In the genomic region with DNA sequence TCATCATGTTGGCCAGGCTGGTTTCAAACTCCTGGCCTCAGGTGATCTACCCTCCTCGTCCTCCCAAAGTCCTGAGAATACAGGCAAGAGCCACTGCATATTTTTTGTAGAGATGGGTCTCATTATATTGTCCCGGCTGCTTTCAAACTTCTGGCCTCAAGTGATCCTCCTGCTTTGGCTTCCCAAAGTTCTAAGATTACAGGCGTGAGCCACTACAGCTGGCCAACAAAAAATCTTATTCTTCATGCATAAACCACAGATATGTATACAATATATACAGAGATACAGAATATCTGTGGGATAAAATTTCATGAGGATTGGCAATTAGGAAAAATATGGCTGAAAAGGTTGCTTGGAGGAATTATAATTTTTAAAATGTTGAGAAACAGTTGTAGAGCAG, we compare ENCODE assay signal across 28 cellular contexts. TPM values are rescaled to one million over a fixed set of nuclear protein-coding genes. Genes with fewer than 3 reads are reported as not detected.
A peak's percentile ranks its signal among the peaks of the same experiment; 100 is the strongest.
DNase-seq lines count a peak whose midpoint lies in the region; ATAC-seq, FAIRE-seq and TF ChIP-seq lines count a peak whose summit lies in the region.
"Had no signal": no experiment of that assay in that cellular context is flagged by ENCODE, and none has a peak within 500 bp of the region (broad histone marks: within the 10 kb centered on the region; RNA-seq: fewer than 3 reads in every experiment).

No MANE protein-coding gene starts in this region.

- H3K36me3 Mint-ChIP-seq in activated T-cell treated with anti-CD3 and anti-CD28 coated beads, Interleukin-2, amount 50 U/mL, for 72 hours (ENCODE audit: insufficient read depth in 2 of 2), result peaks cover 0 to 6% of the 10 kb centered on the region in 2 donors

- no peaks in the 10 kb centered on the region for H3K9me3 Mint-ChIP-seq in activated T-cell treated with anti-CD3 and anti-CD28 coated beads, Interleukin-2, amount 50 U/mL, for 72 hours
- H3K9me3 Mint-ChIP-seq: CD14-positive monocyte; CD4-positive, alpha-beta memory T cell; CD8-positive, alpha-beta memory T cell had no signal

- no peak for ATAC-seq in activated T-cell treated with anti-CD3 and anti-CD28 coated beads, Interleukin-2, amount 50 U/mL, for 72 hours (replicated peaks in 1 of 2)
- ATAC-seq in HG03045 (IDR thresholded peaks at IDR 0.05; ENCODE audit: unreplicated experiment) (no peak), HG02763 (IDR thresholded peaks at IDR 0.05; ENCODE audit: unreplicated experiment) (no peak)
- ATAC-seq: A549, GM12878 had no signal

- peaks cover 11% of the 10 kb centered on the region for H3K4me1 ChIP-seq in SJCRH30
- H3K4me1 ChIP-seq: A549, BE2C, BLaER1 had no signal

- no peak for DNase-seq in activated T-cell treated with anti-CD3 and anti-CD28 coated beads, Interleukin-2, amount 50 U/mL, for 72 hours
- no peak for DNase-seq in activated T-cell treated with anti-CD3 and anti-CD28 coated beads, Interleukin-2, amount 50 U/mL, for 1 hour
- DNase-seq in AG04450 (ENCODE audit: low read depth, low spot score), result peak; percentile 33
- peak; percentile 42 to 74 for DNase-seq in SJCRH30
- DNase-seq in fibroblast of villous mesenchyme (ENCODE audit: low read depth), result peak; percentile 61
- no peak for DNase-seq in GM19239 (ENCODE audit: insufficient read length, low spot score)
- DNase-seq: BE2C; C1 segment of cervical spinal cord; CD4-positive, alpha-beta memory T cell; CD4-positive, CD25-positive, alpha-beta regulatory T cell; CD8-positive, alpha-beta memory T cell; COR-L47; DMS 273 treated with DMSO at 0.1 percent for 48 hours; DMS153; DMS53; DMS79; DND-41; EL; GDM1 had no signal

- TF ChIP-seq CTCF in AG04450 (IDR thresholded peaks at IDR 0.05; ENCODE audit: low read depth, low read length) (no peak), fibroblast of villous mesenchyme (IDR thresholded peaks at IDR 0.05; ENCODE audit: insufficient read depth, low read depth, low read length) (no peak)

- H3K27ac Mint-ChIP-seq in activated T-cell treated with anti-CD3 and anti-CD28 coated beads, Interleukin-2, amount 50 U/mL, for 72 hours, result peak overlapping the region; percentile 28
- H3K27ac Mint-ChIP-seq: CD14-positive monocyte had no signal

- H3K4me3 ChIP-seq in AG04450 (ENCODE audit: low read depth, low read length) (no peak overlapping the region), SJCRH30 (no peak overlapping the region), fibroblast of villous mesenchyme (ENCODE audit: low read depth, low read length) (no peak overlapping the region)
- H3K4me3 ChIP-seq: A549, BLaER1, GM12878 had no signal

- H3K4me3 Mint-ChIP-seq in activated T-cell treated with anti-CD3 and anti-CD28 coated beads, Interleukin-2, amount 50 U/mL, for 72 hours, result no peak overlapping the region
- H3K4me3 Mint-ChIP-seq: CD14-positive monocyte; CD4-positive, alpha-beta memory T cell; CD4-positive, CD25-positive, alpha-beta regulatory T cell; CD8-positive, alpha-beta memory T cell had no signal

- H3K27me3 Mint-ChIP-seq in activated T-cell treated with anti-CD3 and anti-CD28 coated beads, Interleukin-2, amount 50 U/mL, for 72 hours (ENCODE audit: low read depth), result no peaks in the 10 kb centered on the region
- H3K27me3 Mint-ChIP-seq: CD4-positive, alpha-beta memory T cell; CD4-positive, CD25-positive, alpha-beta regulatory T cell; CD8-positive, alpha-beta memory T cell had no signal

- POLR2A ChIA-PET in AG04450 (lab: Yijun Ruan, JAX), result interaction anchor here (0.7 kb wide), 2 partner anchors 21 to 196 kb away, joined by 6 to 7 read pairs; no protein-coding TSS in a partner anchor

- H3K36me3 ChIP-seq in SJCRH30, result peaks cover 37% of the 10 kb centered on the region

- H3K27me3 ChIP-seq in AG04450 (ENCODE audit: control insufficient read depth, insufficient read depth, low read length) (no peaks in the 10 kb centered on the region), SJCRH30 (no peaks in the 10 kb centered on the region)
- H3K27me3 ChIP-seq: BE2C, BLaER1 had no signal

- CTCF ChIA-PET in AG04450 (lab: Charles Lee), result interaction anchor here (0.9 to 1.0 kb wide), 2 partner anchors 18 to 275 kb away, joined by 6 to 8 read pairs; no protein-coding TSS in a partner anchor

- no peaks in the 10 kb centered on the region for H3K4me1 Mint-ChIP-seq in activated T-cell treated with anti-CD3 and anti-CD28 coated beads, Interleukin-2, amount 50 U/mL, for 72 hours (ENCODE audit: low read depth)
- H3K4me1 Mint-ChIP-seq: CD14-positive monocyte had no signal

- H3K9me3 ChIP-seq in AG04450 (ENCODE audit: control insufficient read depth, insufficient read depth, low read length) (no peaks in the 10 kb centered on the region), SJCRH30 (replicated peaks) (no peaks in the 10 kb centered on the region)
- H3K9me3 ChIP-seq: A549, BE2C, BLaER1 had no signal

- no peak for FAIRE-seq in GM19239 (lab: Jason Lieb, UNC)
- FAIRE-seq: A549, GM12878, GM12892, GM18507 had no signal

- H3K27ac ChIP-seq in AG04450 (ENCODE audit: low read depth, low read length) (peak overlapping the region; percentile 22), SJCRH30 (peak overlapping the region; percentile 43)
- H3K27ac ChIP-seq: 22Rv1, A549, BLaER1 had no signal

RNA-seq across cellular contexts. Expression of gene SLC35A1, which starts 49.9 kb away (rescaled TPM):
- 10 to 100 TPM; 12.7 to 14.7 TPM for total RNA-seq in activated T-cell treated with anti-CD3 and anti-CD28 coated beads, Interleukin-2, amount 50 U/mL, for 72 hours
- polyA plus RNA-seq in AG04450 (2011; rRNA removed), result 20.5 and 30.3 TPM in 2 replicates
- polyA minus RNA-seq in AG04450 (2011; rRNA and poly(A)+ RNA removed), result 6.3 and 11.8 TPM in 2 replicates
- 16.5 and 18.4 TPM in 2 replicates for total RNA-seq in SJCRH30 (2014; rRNA removed; shearing (Covaris generic))
- 10.0 and 18.6 TPM in 2 replicates for total RNA-seq in fibroblast of villous mesenchyme

Comparison
In these comparisons a context has a peak if more than half of its experiments do, and no peak if none do; other contexts are left out.
1. DNase-seq: peak in AG04450 (single experiment), SJCRH30 (2 of 2) and fibroblast of villous mesenchyme (single experiment); none in activated T-cell treated with anti-CD3 and anti-CD28 coated beads, Interleukin-2, amount 50 U/mL, for 72 hours (0 of 2), activated T-cell treated with anti-CD3 and anti-CD28 coated beads, Interleukin-2, amount 50 U/mL, for 1 hour (single experiment) and GM19239 (single experiment).